ENCODE assay signal across 8 cellular contexts in genomic region chr4:10063544-10064300, GRCh38. TPM values are rescaled to one million over a fixed set of nuclear protein-coding genes. Genes with fewer than 3 reads are reported as not detected.
DNase-seq lines count a peak whose midpoint lies in the region; ATAC-seq lines count a peak whose summit lies in the region.

No MANE protein-coding gene starts in this region.

- no peak for ATAC-seq in HG03469 (IDR thresholded peaks at IDR 0.05; ENCODE audit: unreplicated experiment)

- DNase-seq in GM04503 (ENCODE audit: low read depth) = peak; percentile 31
- DNase-seq in NCI-H460 (ENCODE audit: extremely low read depth, low read depth) = peak; percentile 11
- peak; percentile 68 for DNase-seq in ecto neural progenitor cell (ENCODE audit: low spot score)
- peak; percentile 94 for DNase-seq in medulla oblongata (ENCODE audit: extremely low spot score)
- DNase-seq in stimulated activated CD4-positive, alpha-beta T cell treated with anti-CD3 and anti-CD28 coated beads, Interleukin-4, amount 100 ng/mL, for 24 hours = no peak
- DNase-seq in DMS79 (lab: John Stamatoyannopoulos, UW) = no peak
- DNase-seq in NCI-H524 treated with DMSO at 0.1 percent for 48 hours (lab: John Stamatoyannopoulos, UW) = no peak

RNA-seq across cellular contexts. Expression of gene SLC2A9, which starts 42.4 kb away (rescaled TPM):
- total RNA-seq in NCI-H460 (2014; rRNA removed; shearing (Covaris generic)) = not detected in 2 replicates
- polyA plus RNA-seq in NCI-H460 (2014; cell fraction: nucleus; rRNA removed) = 0.06 TPM in 1 of 2 replicates, not detected in the other

RNA-seq across cellular contexts. Expression of gene WDR1, which starts 52.9 kb away (rescaled TPM):
- 95.8 and 105 TPM in 2 replicates for total RNA-seq in NCI-H460 (2014; rRNA removed; shearing (Covaris generic))
- 87.0 and 113 TPM in 2 replicates for polyA plus RNA-seq in NCI-H460 (2014; cell fraction: nucleus; rRNA removed)

Comparison
In these comparisons a context has a peak if more than half of its experiments do, and no peak if none do; other contexts are left out.
1. DNase-seq: peak in GM04503 (single experiment), NCI-H460 (single experiment), ecto neural progenitor cell (single experiment) and medulla oblongata (single experiment); none in stimulated activated CD4-positive, alpha-beta T cell treated with anti-CD3 and anti-CD28 coated beads, Interleukin-4, amount 100 ng/mL, for 24 hours (single experiment), DMS79 (single experiment) and NCI-H524 treated with DMSO at 0.1 percent for 48 hours (single experiment).